In the genomic region with DNA sequence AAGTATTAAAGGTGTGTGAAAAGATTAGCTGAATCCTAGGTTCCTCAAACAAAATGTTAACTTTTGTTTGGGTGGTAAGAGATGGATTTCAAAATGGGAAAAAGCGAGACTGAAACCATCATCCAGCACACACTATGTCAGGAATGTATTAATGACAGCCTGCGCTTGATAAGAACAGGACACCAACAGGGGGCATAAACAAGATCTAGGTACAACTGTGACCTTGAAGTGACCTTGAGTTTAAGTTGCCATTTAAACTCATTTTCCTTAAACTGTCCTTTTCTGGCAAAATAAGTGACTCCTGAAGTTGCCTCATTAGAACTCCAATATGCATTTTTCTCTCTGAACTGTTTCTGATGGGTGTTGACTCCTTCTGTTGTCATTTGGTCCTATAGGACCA, we compare ENCODE assay signal across 20 cellular contexts. TPM values are rescaled to one million over a fixed set of nuclear protein-coding genes. Genes with fewer than 3 reads are reported as not detected.
DNase-seq lines count a peak whose midpoint lies in the region; ATAC-seq and TF ChIP-seq lines count a peak whose summit lies in the region.
"Had no signal": no experiment of that assay in that cellular context is flagged by ENCODE, and none has a peak within 500 bp of the region (broad histone marks: within the 10 kb centered on the region; RNA-seq: fewer than 3 reads in every experiment).

No MANE protein-coding gene starts in this region.

- DNase-seq in activated T-cell treated with anti-CD3 and anti-CD28 coated beads, Interleukin-2, amount 50 U/mL, for 4 hours, result no peak
- no peak for DNase-seq in activated T-cell treated with anti-CD3 and anti-CD28 coated beads, Interleukin-2, amount 50 U/mL, for 48 hours
- DNase-seq in choroid plexus epithelial cell (ENCODE audit: low read depth), result peak; percentile 16
- DNase-seq in spleen, result no peak
- no peak for DNase-seq in NCI-H187 treated with DMSO at 0.1 percent for 48 hours (lab: John Stamatoyannopoulos, UW)
- no peak for DNase-seq in activated gamma-delta T cell (lab: John Stamatoyannopoulos, UW)
- DNase-seq: EL, gastrocnemius medialis, HFFc6, left colon, NCI-H146, NCI-H446 treated with DMSO at 0.1 percent for 48 hours, occipital lobe, SHP77 treated with DMSO at 0.1 percent for 48 hours had no signal

- peaks cover 29 to 97% (median 71%) of the 10 kb centered on the region in 6 donors for H3K4me1 ChIP-seq in spleen

- no peaks in the 10 kb centered on the region for H3K9me3 ChIP-seq in spleen
- H3K9me3 ChIP-seq: gastrocnemius medialis, right atrium auricular region had no signal

- H3K27ac Mint-ChIP-seq in T-helper 1 cell treated with Interleukin-12 subunit alpha and Interleukin-12 subunit beta and Interleukin-4 antibody, amounts not matched to agents 30 μg/mL and 1 μg/mL, for 36 hours, result peak overlapping the region; percentile 95
- H3K27ac Mint-ChIP-seq: HFFc6 had no signal

- peak overlapping the region; percentile 36 for H3K4me3 Mint-ChIP-seq in activated T-cell treated with anti-CD3 and anti-CD28 coated beads, Interleukin-2, amount 50 U/mL, for 4 hours
- peak overlapping the region; percentile 47 for H3K4me3 Mint-ChIP-seq in T-helper 1 cell treated with Interleukin-12 subunit alpha and Interleukin-12 subunit beta and Interleukin-4 antibody, amounts not matched to agents 30 μg/mL and 1 μg/mL, for 36 hours
- H3K4me3 Mint-ChIP-seq: HFFc6 had no signal

- TF ChIP-seq CTCF in choroid plexus epithelial cell (conservative IDR thresholded peaks at IDR 0.05; ENCODE audit: low read depth, low read length) (no peak), spleen (IDR thresholded peaks at IDR 0.05 in 8 of 11, conservative IDR thresholded peaks at IDR 0.05 in 3 of 11) (no peak)

- 85 to 92% (median 90%) methylated on average over 2 of the region's 2 CpGs for WGBS in spleen, 5 donors

- no peaks in the 10 kb centered on the region for H3K27me3 Mint-ChIP-seq in activated T-cell treated with anti-CD3 and anti-CD28 coated beads, Interleukin-2, amount 50 U/mL, for 4 hours (ENCODE audit: low read depth)
- H3K27me3 Mint-ChIP-seq in T-helper 1 cell treated with Interleukin-12 subunit alpha and Interleukin-12 subunit beta and Interleukin-4 antibody, amounts not matched to agents 30 μg/mL and 1 μg/mL, for 36 hours (ENCODE audit: low read depth), result no peaks in the 10 kb centered on the region

- no peaks in the 10 kb centered on the region for H3K27me3 ChIP-seq in spleen (replicated peaks in 1 of 7)
- H3K27me3 ChIP-seq: gastrocnemius medialis, right atrium auricular region had no signal

- H3K4me1 Mint-ChIP-seq in activated T-cell treated with anti-CD3 and anti-CD28 coated beads, Interleukin-2, amount 50 U/mL, for 4 hours (ENCODE audit: low read depth), result peaks cover 89% of the 10 kb centered on the region
- H3K4me1 Mint-ChIP-seq in T-helper 1 cell treated with Interleukin-12 subunit alpha and Interleukin-12 subunit beta and Interleukin-4 antibody, amounts not matched to agents 30 μg/mL and 1 μg/mL, for 36 hours (ENCODE audit: low read depth), result peaks cover 80% of the 10 kb centered on the region

- H3K36me3 ChIP-seq in spleen, result no peaks in the 10 kb centered on the region
- H3K36me3 ChIP-seq: gastrocnemius medialis, right atrium auricular region had no signal

- H3K27ac ChIP-seq in spleen, result peak overlapping the region in 5 of 8 donors; percentile 38 to 92 (median 90)
- H3K27ac ChIP-seq: epithelial cell of prostate, right atrium auricular region had no signal

- peaks cover 18% of the 10 kb centered on the region for H3K36me3 Mint-ChIP-seq in activated T-cell treated with anti-CD3 and anti-CD28 coated beads, Interleukin-2, amount 50 U/mL, for 4 hours (ENCODE audit: insufficient read depth)
- H3K36me3 Mint-ChIP-seq in T-helper 1 cell treated with Interleukin-12 subunit alpha and Interleukin-12 subunit beta and Interleukin-4 antibody, amounts not matched to agents 30 μg/mL and 1 μg/mL, for 36 hours (ENCODE audit: low read depth), result peaks cover 31% of the 10 kb centered on the region

- TF ChIP-seq POLR2A in spleen (IDR thresholded peaks at IDR 0.05), result no peak

- peaks cover 3% of the 10 kb centered on the region for H3K9me3 Mint-ChIP-seq in activated T-cell treated with anti-CD3 and anti-CD28 coated beads, Interleukin-2, amount 50 U/mL, for 4 hours
- H3K9me3 Mint-ChIP-seq in T-helper 1 cell treated with Interleukin-12 subunit alpha and Interleukin-12 subunit beta and Interleukin-4 antibody, amounts not matched to agents 30 μg/mL and 1 μg/mL, for 36 hours, result no peaks in the 10 kb centered on the region
- H3K9me3 Mint-ChIP-seq: HFFc6 had no signal

- ATAC-seq in activated T-cell treated with anti-CD3 and anti-CD28 coated beads, Interleukin-2, amount 50 U/mL, for 4 hours, result no peak
- ATAC-seq in HG02852 (IDR thresholded peaks at IDR 0.05; ENCODE audit: unreplicated experiment), result no peak
- ATAC-seq: gastrocnemius medialis, left colon had no signal

- intact Hi-C loops in spleen (cut with DNase I; ENCODE audit: low total_unique reads), result no loop called here

- no peak overlapping the region for H3K4me3 ChIP-seq in choroid plexus epithelial cell (ENCODE audit: low read depth, low read length)
- H3K4me3 ChIP-seq in spleen, result no peak overlapping the region
- H3K4me3 ChIP-seq: coronary artery, gastrocnemius medialis, right atrium auricular region had no signal

RNA-seq across cellular contexts. Expression of a gene that starts 17.1 kb away (rescaled TPM):
- total RNA-seq in activated T-cell treated with anti-CD3 and anti-CD28 coated beads, Interleukin-2, amount 50 U/mL, for 4 hours, result 100 to 1,000 TPM; 109 to 141 (median 134) TPM
- 100 to 1,000 TPM in 6 of 7 donors, 10 to 100 TPM in 1; 90.6 to 184 (median 110) TPM for total RNA-seq in spleen
- polyA plus RNA-seq in spleen, result 10 to 100 TPM; 10.0 to 18.0 (median 12.3) TPM

RNA-seq across cellular contexts. Expression of a gene that starts 57.3 kb away (rescaled TPM):
- total RNA-seq in activated T-cell treated with anti-CD3 and anti-CD28 coated beads, Interleukin-2, amount 50 U/mL, for 4 hours, result 1 to 10 TPM; 1.1 to 1.5 (median 1.3) TPM
- 1 to 10 TPM in 1 of 7 donors, under 1 TPM in 6; 0.46 to 1.0 (median 0.77) TPM for total RNA-seq in spleen
- under 1 TPM; 0.17 to 0.38 (median 0.36) TPM for polyA plus RNA-seq in spleen
- total RNA-seq: HFFc6, M059J had no signal
